ENCODE assay signal across 8 cellular contexts in the genomic region with DNA sequence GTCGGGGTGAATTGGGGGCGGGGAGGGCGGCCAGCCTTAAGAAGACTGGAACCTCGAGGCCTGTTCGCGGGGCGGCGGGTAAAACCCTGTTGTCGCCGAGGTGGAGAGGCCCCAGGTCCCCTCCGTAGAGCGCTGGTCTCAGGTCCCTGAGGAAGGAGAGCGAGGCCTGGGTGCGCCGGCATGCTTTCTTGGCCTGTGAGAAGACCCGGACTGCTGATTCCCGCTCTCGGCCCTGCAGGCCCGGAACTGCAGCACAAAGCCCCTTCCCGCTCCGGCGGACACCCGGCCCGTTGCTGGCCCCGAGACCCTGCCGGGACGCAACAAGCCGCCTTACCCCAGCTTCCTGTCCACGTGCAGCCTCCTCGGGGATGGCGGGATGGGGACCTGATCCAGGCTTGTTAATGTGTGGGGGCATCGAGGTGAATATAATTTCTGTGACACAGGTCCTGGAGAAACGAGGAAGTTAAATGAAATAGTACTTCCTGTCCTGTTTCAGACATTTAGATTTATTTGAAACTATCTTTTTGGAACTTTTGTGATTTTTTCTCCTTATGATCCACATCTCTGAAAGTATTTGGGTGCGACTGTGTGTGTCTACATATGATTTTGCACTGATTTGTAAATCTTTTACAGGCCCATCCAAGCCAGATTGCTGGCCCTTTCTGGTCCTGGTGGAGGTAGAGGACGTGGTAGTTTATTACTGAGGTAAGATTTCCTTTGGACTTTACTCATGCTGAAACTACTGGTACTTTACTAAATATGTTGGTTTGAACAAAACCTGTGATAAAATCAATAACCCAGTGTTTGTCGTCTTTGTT. TPM values are rescaled to one million over a fixed set of nuclear protein-coding genes. Genes with fewer than 3 reads are reported as not detected.
A peak's percentile ranks its signal among the peaks of the same experiment; 100 is the strongest.
DNase-seq lines count a peak whose midpoint lies in the region; ATAC-seq, FAIRE-seq and TF ChIP-seq lines count a peak whose summit lies in the region.

No MANE protein-coding gene starts in this region.

- peak overlapping the region; percentile 99 for H3K18ac ChIP-seq in H1 (ENCODE audit: extremely low read depth, low read length)

- H3K4me1 ChIP-seq in CD8-positive, alpha-beta memory T cell (ENCODE audit: insufficient read depth, low read length): peaks cover 41% of the 10 kb centered on the region
- H3K4me1 ChIP-seq in H1 (replicated peaks in 1 of 4; ENCODE audit: control insufficient read depth in 3 of 4, insufficient read depth in 4 of 4, low read length in 3 of 4) (peaks cover 3 to 6% (median 5%) of the 10 kb centered on the region in 4 experiments; a peak in 6 of 7 replicates), mucosa of descending colon (ENCODE audit: low read depth) (peaks cover 10% of the 10 kb centered on the region), thyroid gland (peaks cover 0 to 10% of the 10 kb centered on the region in 2 donors)

- peak overlapping the region; percentile 78 for H4K91ac ChIP-seq in H1 (replicated peaks; ENCODE audit: insufficient read length, low read length)

- peak overlapping the region; percentile 95 to 99 (median 99) for H3K9ac ChIP-seq in H1 (replicated peaks in 1 of 4; ENCODE audit: extremely low read depth in 1 of 4, low read depth in 3 of 4, low read length in 3 of 4)

- peaks cover 2 to 4% of the 10 kb centered on the region in 2 experiments for H4K20me1 ChIP-seq in H1 (replicated peaks in 1 of 2; ENCODE audit: control insufficient read depth in 1 of 2, insufficient read depth in 2 of 2, low read length in 2 of 2)

- no peak overlapping the region for H2BK20ac ChIP-seq in H1 (ENCODE audit: low read length)

- FAIRE-seq in H1 (lab: Jason Lieb, UNC) (no peak), frontal cortex (lab: Jason Lieb, UNC) (no peak)

- H3K4me3 Mint-ChIP-seq in CD8-positive, alpha-beta memory T cell: peak overlapping the region; percentile 97 to 100 (median 99)

- H3K9me3 ChIP-seq in CD8-positive, alpha-beta memory T cell (ENCODE audit: low read length): no peaks in the 10 kb centered on the region
- no peaks in the 10 kb centered on the region for H3K9me3 ChIP-seq in H1 (ENCODE audit: insufficient read depth in 2 of 2, low read depth in 1 of 2, low read length in 1 of 2)
- H3K9me3 ChIP-seq in mucosa of descending colon: no peaks in the 10 kb centered on the region
- H3K9me3 ChIP-seq in thyroid gland: no peaks in the 10 kb centered on the region

- no peaks in the 10 kb centered on the region for H3K9me3 Mint-ChIP-seq in CD8-positive, alpha-beta memory T cell

- peaks cover 0 to 3% of the 10 kb centered on the region in 2 donors for H3K27me3 Mint-ChIP-seq in CD8-positive, alpha-beta memory T cell

- DNase-seq in CD8-positive, alpha-beta memory T cell: peak in 1 of 5 donors; percentile 27
- DNase-seq in SW480 (ENCODE audit: low spot score) (peak; percentile 25), H1 (ENCODE audit: low read depth in 1 of 2, low spot score in 2 of 2) (no peak), mucosa of descending colon (peak in 1 of 3 donors; percentile 82), thyroid gland (no peak), frontal cortex (ENCODE audit: low spot score in 2 of 2) (no peak)

- 2% methylated on average over 22 of the region's 36 CpGs; no CpG with 5 or more reads in 1 of the 2 experiments for WGBS in H1 (ENCODE audit: extremely low coverage in 1 of 2, insufficient coverage in 1 of 2, insufficient read length in 1 of 2, insufficient replicate concordance in 2 of 2, low coverage in 1 of 2, low lambda C conversion rate in 2 of 2, missing lambda C conversion rate in 1 of 2), 2 experiments
- WGBS in thyroid gland, 2 donors: 1 to 3% methylated on average over 11 to 26 of the region's 36 CpGs

- peak overlapping the region; percentile 69 to 79 for H3K4me2 ChIP-seq in H1 (ENCODE audit: insufficient read depth in 1 of 2, low read depth in 2 of 2, low read length in 2 of 2)

- TF ChIP-seq CTCF in H1 (IDR thresholded peaks at IDR 0.05; ENCODE audit: control extremely low read depth in 1 of 3, insufficient read depth in 1 of 3, low read depth in 1 of 3, low read length in 3 of 3): no peak
- TF ChIP-seq CTCF in mucosa of descending colon (IDR thresholded peaks at IDR 0.05): no peak
- TF ChIP-seq CTCF in thyroid gland (IDR thresholded peaks at IDR 0.05): no peak

- peaks cover 38 to 53% (median 50%) of the 10 kb centered on the region in 3 donors for H3K4me1 Mint-ChIP-seq in CD8-positive, alpha-beta memory T cell

- CTCF ChIA-PET in CD8-positive, alpha-beta memory T cell (lab: Charles Lee): interaction anchor here (1.3 kb wide), 2 partner anchors 10 to 14 kb away, joined by 3 to 4 read pairs; no protein-coding TSS in a partner anchor
- CTCF ChIA-PET in H1 (lab: Charles Lee; ENCODE audit: partially characterized antibody): interaction anchor here (0.6 kb wide), 1 partner anchor 69 kb away, joined by 4 read pairs; no protein-coding TSS in a partner anchor

- no peak overlapping the region for H2BK120ac ChIP-seq in H1 (replicated peaks; ENCODE audit: low read depth, low read length)

- H3K23me2 ChIP-seq in H1 (ENCODE audit: low read depth, low read length): peaks cover 2% of the 10 kb centered on the region; the same call in 1 of the 2 replicates

- peaks cover 40% of the 10 kb centered on the region for H3K36me3 ChIP-seq in CD8-positive, alpha-beta memory T cell (ENCODE audit: insufficient read depth, low read length)
- peaks cover 25 to 49% (median 41%) of the 10 kb centered on the region in 4 experiments for H3K36me3 ChIP-seq in H1 (ENCODE audit: control insufficient read depth in 2 of 4, insufficient read depth in 4 of 4, low read length in 3 of 4)
- H3K36me3 ChIP-seq in mucosa of descending colon (ENCODE audit: low read depth): peaks cover 19% of the 10 kb centered on the region
- peaks cover 41 to 42% of the 10 kb centered on the region in 2 donors for H3K36me3 ChIP-seq in thyroid gland

- H2BK12ac ChIP-seq in H1 (ENCODE audit: low read depth, low read length): peak overlapping the region; percentile 85; the same call in 1 of the 2 replicates

- no peak for TF ChIP-seq EP300 in H1 (IDR thresholded peaks at IDR 0.05; ENCODE audit: borderline replicate concordance in 1 of 2, low read depth in 2 of 2, low read length in 2 of 2)

- peak overlapping the region; percentile 80 for H3K56ac ChIP-seq in H1 (replicated peaks; ENCODE audit: insufficient read length, low read depth, low read length)

- TF ChIP-seq RAD21 in H1 (IDR thresholded peaks at IDR 0.05 in 1 of 2, conservative IDR thresholded peaks at IDR 0.05 in 1 of 2; ENCODE audit: low read depth in 2 of 2, low read length in 2 of 2): no peak

- POLR2A ChIA-PET in CD8-positive, alpha-beta memory T cell (lab: Charles Lee): interaction anchor here (0.6 to 3.2 kb wide), 8 partner anchors 10 to 256 kb away, joined by 3 to 32 read pairs (median 5); a partner anchor contains a TSS
- POLR2A ChIA-PET in H1 (lab: Charles Lee; ENCODE audit: partially characterized antibody): interaction anchor here (0.6 to 6.6 kb wide), 26 partner anchors 9 to 192 kb away, joined by 3 to 219 read pairs (median 4); a partner anchor contains a TSS

- H3K27me3 ChIP-seq in CD8-positive, alpha-beta memory T cell (ENCODE audit: insufficient read depth, low read length, poor library complexity, severe bottlenecking): no peaks in the 10 kb centered on the region
- no peaks in the 10 kb centered on the region for H3K27me3 ChIP-seq in H1 (replicated peaks in 1 of 4; ENCODE audit: control insufficient read depth in 3 of 4, extremely low read depth in 1 of 4, insufficient read depth in 3 of 4, low read length in 3 of 4)
- no peaks in the 10 kb centered on the region for H3K27me3 ChIP-seq in thyroid gland

- peak overlapping the region; percentile 91 for H3K4me3 ChIP-seq in CD8-positive, alpha-beta memory T cell (ENCODE audit: low read length)
- peak overlapping the region; percentile 88 to 97 (median 94) for H3K4me3 ChIP-seq in H1 (ENCODE audit: extremely low read depth in 1 of 4, insufficient read depth in 2 of 4, low read depth in 3 of 4, low read length in 4 of 4)
- H3K4me3 ChIP-seq in mucosa of descending colon: peak overlapping the region; percentile 72
- H3K4me3 ChIP-seq in thyroid gland (replicated peaks in 1 of 3): peak overlapping the region; percentile 51 to 75 (median 67)

- H3K79me1 ChIP-seq in H1 (ENCODE audit: low read depth, low read length): no peaks in the 10 kb centered on the region; the same call in 1 of the 2 replicates

- H2BK5ac ChIP-seq in H1 (ENCODE audit: low read depth, low read length): peak overlapping the region; percentile 99

- H3K79me2 ChIP-seq in H1 (ENCODE audit: control insufficient read depth in 1 of 2, insufficient read depth in 2 of 2, low read length in 2 of 2): peaks cover 8 to 45% of the 10 kb centered on the region in 2 experiments

- H3K23ac ChIP-seq in H1 (ENCODE audit: insufficient read length): no peak overlapping the region

- H3K36me3 Mint-ChIP-seq in CD8-positive, alpha-beta memory T cell: peaks cover 8 to 46% (median 15%) of the 10 kb centered on the region in 3 donors

- H2BK15ac ChIP-seq in H1 (ENCODE audit: low read length): no peak overlapping the region

- no peak overlapping the region for H3K4ac ChIP-seq in H1 (replicated peaks; ENCODE audit: insufficient read length, low read depth, low read length)

- H2AK5ac ChIP-seq in H1 (ENCODE audit: low read depth, low read length): peak overlapping the region; percentile 87; the same call in 1 of the 2 replicates

- peak overlapping the region; percentile 96 for H3K27ac ChIP-seq in CD8-positive, alpha-beta memory T cell (ENCODE audit: low read depth, low read length)
- H3K27ac ChIP-seq in H1 (ENCODE audit: low read depth, low read length): peak overlapping the region; percentile 95
- H3K27ac ChIP-seq in thyroid gland: peak overlapping the region; percentile 40 to 95 (median 85)

- H3K14ac ChIP-seq in H1 (ENCODE audit: insufficient read length): no peak overlapping the region

- peak overlapping the region; percentile 97 to 100 (median 99) for H3K27ac Mint-ChIP-seq in CD8-positive, alpha-beta memory T cell

- no peak overlapping the region for H2AFZ ChIP-seq in H1 (ENCODE audit: low read length)

- H4K8ac ChIP-seq in H1 (ENCODE audit: extremely low read depth, insufficient read depth, low read length): peak overlapping the region; percentile 99; the same call in 1 of the 2 replicates

- H4K5ac ChIP-seq in H1 (ENCODE audit: insufficient read length, low read depth, low read length): peak overlapping the region; percentile 97

- ATAC-seq in GM19328 (IDR thresholded peaks at IDR 0.05; ENCODE audit: unreplicated experiment): peak; percentile 5
- ATAC-seq in HG03439 (IDR thresholded peaks at IDR 0.05; ENCODE audit: unreplicated experiment): peak; percentile 6
- ATAC-seq in mucosa of descending colon: peak; percentile 20

- intact Hi-C loops in mucosa of descending colon (cut with DNase I, micrococcal nuclease): loop anchor here in 1 of 2 donors (10.0 kb wide), 1 partner anchor 71 kb away; a partner anchor contains a TSS
- intact Hi-C loops in thyroid gland (cut with DNase I): loop anchor here (10.0 kb wide), 1 partner anchor 249 kb away; no protein-coding TSS in a partner anchor

- TF ChIP-seq POLR2A in H1 (IDR thresholded peaks at IDR 0.05; ENCODE audit: control extremely low read depth in 1 of 2, low read depth in 2 of 2, low read length in 2 of 2) (peak in 1 of 2 experiments; percentile 59; a peak in 1 of 3 replicates), thyroid gland (IDR thresholded peaks at IDR 0.05) (no peak)

RNA-seq across cellular contexts. Expression of a gene that starts 0.6 kb away (rescaled TPM):
- 10 to 100 TPM; 92.5 to 94.0 TPM for total RNA-seq in CD8-positive, alpha-beta memory T cell
- polyA plus RNA-seq in CD8-positive, alpha-beta memory T cell: 29.8 TPM
- total RNA-seq in H1 (2021; fragmentation: NEBNext Ultra II Directional; extraction: Animal tissue kit (Norgen Biotek cat#: 25700)): 113 and 121 TPM in 2 replicates
- polyA plus RNA-seq in H1 (2011; rRNA removed): 27.5 and 56.5 TPM in 2 replicates
- 76.5 TPM for polyA plus RNA-seq in H1 (2011; cell fraction: cytosol; rRNA removed)
- polyA plus RNA-seq in H1 (2011; cell fraction: nucleus; rRNA removed): 78.4 TPM
- 139 to 224 TPM (median 157 TPM) in 4 replicates for polyA plus RNA-seq in H1 (2012, experiment 1 of 2)
- polyA plus RNA-seq in H1 (2012, experiment 2 of 2): 12.1 TPM
- 196 TPM for polyA plus RNA-seq in H1 (2013, experiment 1 of 2)
- 174 TPM for polyA plus RNA-seq in H1 (2013, experiment 2 of 2)
- polyA minus RNA-seq in H1 (2011; rRNA and poly(A)+ RNA removed): 21.5 and 24.9 TPM in 2 replicates
- 21.4 TPM for polyA minus RNA-seq in H1 (2011; cell fraction: cytosol; rRNA and poly(A)+ RNA removed)
- 71.4 TPM for polyA minus RNA-seq in H1 (2011; cell fraction: nucleus; rRNA and poly(A)+ RNA removed)
- total RNA-seq in mucosa of descending colon: 10 to 100 TPM; 42.5 to 50.6 (median 49.4) TPM
- total RNA-seq in thyroid gland: 10 to 100 TPM; 28.6 to 45.7 (median 43.1) TPM
- 39.1 TPM for total RNA-seq in frontal cortex

RNA-seq across cellular contexts. Expression of a gene that starts 5.5 kb away (rescaled TPM):
- total RNA-seq in CD8-positive, alpha-beta memory T cell: 10 to 100 TPM; 25.9 to 28.7 TPM
- 14.4 TPM for polyA plus RNA-seq in CD8-positive, alpha-beta memory T cell
- 22.5 and 23.4 TPM in 2 replicates for total RNA-seq in H1 (2021; fragmentation: NEBNext Ultra II Directional; extraction: Animal tissue kit (Norgen Biotek cat#: 25700))
- 5.5 and 9.0 TPM in 2 replicates for polyA plus RNA-seq in H1 (2011; rRNA removed)
- 12.3 TPM for polyA plus RNA-seq in H1 (2011; cell fraction: cytosol; rRNA removed)
- 13.0 TPM for polyA plus RNA-seq in H1 (2011; cell fraction: nucleus; rRNA removed)
- 11.3 to 17.1 TPM (median 12.2 TPM) in 4 replicates for polyA plus RNA-seq in H1 (2012, experiment 1 of 2)
- polyA plus RNA-seq in H1 (2012, experiment 2 of 2): 1.2 TPM
- polyA plus RNA-seq in H1 (2013, experiment 1 of 2): 13.4 TPM
- 14.4 TPM for polyA plus RNA-seq in H1 (2013, experiment 2 of 2)
- polyA minus RNA-seq in H1 (2011; rRNA and poly(A)+ RNA removed): 7.4 and 9.2 TPM in 2 replicates
- 11.2 TPM for polyA minus RNA-seq in H1 (2011; cell fraction: cytosol; rRNA and poly(A)+ RNA removed)
- 14.6 TPM for polyA minus RNA-seq in H1 (2011; cell fraction: nucleus; rRNA and poly(A)+ RNA removed)
- total RNA-seq in mucosa of descending colon (10 to 100 TPM; 19.5 to 23.1 (median 21.1) TPM), thyroid gland (10 to 100 TPM; 35.8 to 42.0 (median 41.5) TPM), frontal cortex (102 TPM)

RNA-seq across cellular contexts. Expression of a gene that starts 58.1 kb away (rescaled TPM):
- total RNA-seq in CD8-positive, alpha-beta memory T cell: 10 to 100 TPM; 19.5 to 21.0 TPM
- polyA plus RNA-seq in CD8-positive, alpha-beta memory T cell: 27.8 TPM
- total RNA-seq in H1 (2021; fragmentation: NEBNext Ultra II Directional; extraction: Animal tissue kit (Norgen Biotek cat#: 25700)): 15.0 and 16.1 TPM in 2 replicates
- polyA plus RNA-seq in H1 (2011; rRNA removed): 6.5 and 10.1 TPM in 2 replicates
- 7.7 TPM for polyA plus RNA-seq in H1 (2011; cell fraction: cytosol; rRNA removed)
- polyA plus RNA-seq in H1 (2011; cell fraction: nucleus; rRNA removed): 10.5 TPM
- 7.2 to 11.4 TPM (median 9.4 TPM) in 4 replicates for polyA plus RNA-seq in H1 (2012, experiment 1 of 2)
- 2.3 TPM for polyA plus RNA-seq in H1 (2012, experiment 2 of 2)
- polyA plus RNA-seq in H1 (2013, experiment 1 of 2): 19.0 TPM
- polyA plus RNA-seq in H1 (2013, experiment 2 of 2): 19.6 TPM
- 6.7 and 9.2 TPM in 2 replicates for polyA minus RNA-seq in H1 (2011; rRNA and poly(A)+ RNA removed)
- 7.0 TPM for polyA minus RNA-seq in H1 (2011; cell fraction: cytosol; rRNA and poly(A)+ RNA removed)
- polyA minus RNA-seq in H1 (2011; cell fraction: nucleus; rRNA and poly(A)+ RNA removed): 8.6 TPM
- total RNA-seq in mucosa of descending colon (10 to 100 TPM; 46.1 to 81.9 (median 51.7) TPM), thyroid gland (10 to 100 TPM; 41.6 to 49.1 (median 45.6) TPM), frontal cortex (24.5 TPM)
